Comparison of ENCODE assay signal across 1 cellular context in genomic region chr3:20652249-20652648, GRCh38.
TF ChIP-seq lines count a peak whose summit lies in the region.

No MANE protein-coding gene starts in this region.

TF ChIP-seq in SK-N-SH, 30 proteins besides CTCF, POLR2A, EP300 and RAD21 (continued from another document):
- no peak for TF ChIP-seq ELF1 (IDR thresholded peaks at IDR 0.05)
- TF ChIP-seq MXI1 (IDR thresholded peaks at IDR 0.05; ENCODE audit: low read depth, low read length): peak; percentile 36; the same call in 1 of the 2 replicates
- TF ChIP-seq TCF12 (IDR thresholded peaks at IDR 0.05): peak; percentile 67
- TF ChIP-seq, protein P1, sequence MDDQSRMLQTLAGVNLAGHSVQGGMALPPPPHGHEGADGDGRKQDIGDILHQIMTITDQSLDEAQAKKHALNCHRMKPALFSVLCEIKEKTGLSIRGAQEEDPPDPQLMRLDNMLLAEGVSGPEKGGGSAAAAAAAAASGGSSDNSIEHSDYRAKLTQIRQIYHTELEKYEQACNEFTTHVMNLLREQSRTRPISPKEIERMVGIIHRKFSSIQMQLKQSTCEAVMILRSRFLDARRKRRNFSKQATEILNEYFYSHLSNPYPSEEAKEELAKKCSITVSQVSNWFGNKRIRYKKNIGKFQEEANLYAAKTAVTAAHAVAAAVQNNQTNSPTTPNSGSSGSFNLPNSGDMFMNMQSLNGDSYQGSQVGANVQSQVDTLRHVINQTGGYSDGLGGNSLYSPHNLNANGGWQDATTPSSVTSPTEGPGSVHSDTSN (IDR thresholded peaks at IDR 0.05): peak; percentile 54
- TF ChIP-seq FOXM1 (IDR thresholded peaks at IDR 0.05; ENCODE audit: low read depth): no peak
- TF ChIP-seq MEF2A (IDR thresholded peaks at IDR 0.05; ENCODE audit: borderline replicate concordance, low read depth): no peak
- 0 out of 2 replicates have a peak, but pooled peaks have one; percentile 41 for TF ChIP-seq TEAD4 (IDR thresholded peaks at IDR 0.05; ENCODE audit: borderline replicate concordance, insufficient read depth)
- TF ChIP-seq GATA2 (CRISPR knock-in tag; IDR thresholded peaks at IDR 0.05): peak; percentile 85
